Comparison of ENCODE assay signal across 1 cellular context in genomic region chr16:28212532-28212873, GRCh38.
TF ChIP-seq lines count a peak whose summit lies in the region.

No MANE protein-coding gene starts in this region.

TF ChIP-seq in SK-N-SH treated with all-trans-retinoic acid at 6 μM for 48 hours, 23 proteins besides CTCF, POLR2A, EP300 and RAD21 (continued from another document):
- TF ChIP-seq POU6F1 (CRISPR knock-in tag; IDR thresholded peaks at IDR 0.05; ENCODE audit: borderline replicate concordance, low read depth) (no peak), ZNF8 (CRISPR knock-in tag; IDR thresholded peaks at IDR 0.05) (no peak), TCF4 (CRISPR knock-in tag; IDR thresholded peaks at IDR 0.05; ENCODE audit: borderline replicate concordance) (no peak), PPARA (CRISPR knock-in tag; IDR thresholded peaks at IDR 0.05; ENCODE audit: borderline replicate concordance) (no peak), ZNF565 (CRISPR knock-in tag; conservative IDR thresholded peaks at IDR 0.05; ENCODE audit: low read depth) (no peak), BACH2 (CRISPR knock-in tag; IDR thresholded peaks at IDR 0.05; ENCODE audit: borderline replicate concordance) (no peak), ZFP30 (CRISPR knock-in tag; IDR thresholded peaks at IDR 0.05) (no peak), RARB (CRISPR knock-in tag; IDR thresholded peaks at IDR 0.05) (no peak), CSDC2 (CRISPR knock-in tag; IDR thresholded peaks at IDR 0.05) (no peak), TOX (CRISPR knock-in tag; IDR thresholded peaks at IDR 0.05; ENCODE audit: borderline replicate concordance) (no peak), CREB5 (CRISPR knock-in tag; IDR thresholded peaks at IDR 0.05; ENCODE audit: low read depth) (no peak)
